Comparison of ENCODE assay signal across 8 cellular contexts in the genomic region with DNA sequence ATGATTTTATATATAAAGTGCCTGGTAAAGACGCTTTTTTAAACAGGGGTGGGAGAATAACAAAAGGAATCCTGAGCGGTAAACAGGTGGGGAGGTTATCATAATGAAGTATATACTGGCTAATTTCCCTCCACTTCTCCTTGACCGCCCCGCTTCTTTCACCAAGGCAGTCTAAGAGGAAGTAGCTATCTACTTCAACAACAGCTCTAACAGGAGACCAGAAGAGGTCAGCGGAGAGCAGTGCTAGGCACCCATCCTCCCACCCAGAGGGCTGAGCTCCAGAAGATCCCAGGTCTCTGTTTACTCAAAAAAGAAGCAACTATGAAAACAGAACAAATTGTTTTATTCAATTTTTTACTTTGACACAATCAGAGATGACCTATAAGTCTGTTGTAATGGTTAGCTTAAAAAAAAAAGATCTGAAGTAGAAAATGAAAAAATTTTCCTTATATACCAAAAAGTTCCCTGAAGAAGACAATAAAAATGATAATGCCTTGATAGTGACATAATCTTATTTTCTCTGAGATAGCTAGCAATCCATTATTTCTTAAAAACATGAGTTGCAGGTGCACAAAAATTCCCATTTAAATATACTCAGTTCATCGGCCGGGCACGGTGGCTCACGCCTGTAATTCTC.
DNase-seq lines count a peak whose midpoint lies in the region; ATAC-seq, FAIRE-seq and TF ChIP-seq lines count a peak whose summit lies in the region.

No MANE protein-coding gene starts in this region.

- no peaks in the 10 kb centered on the region for H3K4me1 ChIP-seq in keratinocyte (ENCODE audit: control insufficient read depth, extremely low read depth, insufficient read depth, low read length)

- H3K27ac ChIP-seq in brain microvascular endothelial cell, result no peak overlapping the region
- no peak overlapping the region for H3K27ac ChIP-seq in keratinocyte (ENCODE audit: control insufficient read depth, insufficient read depth, low read length)

- H3K9me1 ChIP-seq in keratinocyte (ENCODE audit: control insufficient read depth, extremely low read depth, insufficient read depth, low read length), result no peaks in the 10 kb centered on the region

- H3K4me3 ChIP-seq in brain microvascular endothelial cell (ENCODE audit: low read depth, low read length) (no peak overlapping the region), keratinocyte (ENCODE audit: control insufficient read depth in 2 of 3, extremely low read depth in 1 of 3, insufficient read depth in 2 of 3, low read depth in 1 of 3, low read length in 3 of 3) (no peak overlapping the region)

- no peaks in the 10 kb centered on the region for H3K27me3 Mint-ChIP-seq in activated T-helper 1 cell treated with anti-CD3 and anti-CD28 coated beads, Interleukin-12 subunit alpha, Interleukin-12 subunit beta, Interleukin-2, Interleukin-4 antibody, amounts not matched to agents 30 ng/mL and 10 ng/mL and 1 ng/mL, durations not matched to agents 14 hours and 24 hours and 36 hours (ENCODE audit: insufficient read depth)

- H2AFZ ChIP-seq in keratinocyte (ENCODE audit: control insufficient read depth, low read length), result no peak overlapping the region

- peak; percentile 11 for DNase-seq in GDM1 (lab: John Stamatoyannopoulos, UW)
- peak; percentile 64 for DNase-seq in KBM-7
- DNase-seq in RKO (ENCODE audit: low spot score), result peak; percentile 69
- DNase-seq in brain microvascular endothelial cell, result peak; percentile 67
- no peak for DNase-seq in keratinocyte (ENCODE audit: low read depth, low spot score)
- DNase-seq in stimulated activated CD8-positive, alpha-beta memory T cell treated with anti-CD3 and anti-CD28 coated beads, Interleukin-4, amount 100 ng/mL, for 24 hours (ENCODE audit: low read depth), result peak; percentile 13
- no peak for DNase-seq in activated T-helper 1 cell treated with anti-CD3 and anti-CD28 coated beads, Interleukin-12 subunit alpha, Interleukin-12 subunit beta, Interleukin-2, Interleukin-4 antibody, amounts not matched to agents 30 ng/mL and 10 ng/mL and 1 ng/mL, durations not matched to agents 14 hours and 24 hours and 36 hours (ENCODE audit: low spot score)

- H3K27ac Mint-ChIP-seq in activated T-helper 1 cell treated with anti-CD3 and anti-CD28 coated beads, Interleukin-12 subunit alpha, Interleukin-12 subunit beta, Interleukin-2, Interleukin-4 antibody, amounts not matched to agents 30 ng/mL and 10 ng/mL and 1 ng/mL, durations not matched to agents 14 hours and 24 hours and 36 hours, result no peak overlapping the region

- no peaks in the 10 kb centered on the region for H3K79me2 ChIP-seq in keratinocyte (ENCODE audit: control insufficient read depth, insufficient read depth, low read length)

- no peaks in the 10 kb centered on the region for H3K36me3 ChIP-seq in brain microvascular endothelial cell (replicated peaks)
- H3K36me3 ChIP-seq in keratinocyte (ENCODE audit: control insufficient read depth in 2 of 2, extremely low read depth in 1 of 2, insufficient read depth in 2 of 2, low read length in 2 of 2), result no peaks in the 10 kb centered on the region

- H3K27me3 ChIP-seq in brain microvascular endothelial cell (replicated peaks) (no peaks in the 10 kb centered on the region), keratinocyte (ENCODE audit: control insufficient read depth, extremely low read depth, insufficient read depth, low read length) (no peaks in the 10 kb centered on the region)

- no peaks in the 10 kb centered on the region for H3K9me3 Mint-ChIP-seq in activated T-helper 1 cell treated with anti-CD3 and anti-CD28 coated beads, Interleukin-12 subunit alpha, Interleukin-12 subunit beta, Interleukin-2, Interleukin-4 antibody, amounts not matched to agents 30 ng/mL and 10 ng/mL and 1 ng/mL, durations not matched to agents 14 hours and 24 hours and 36 hours

- H3K9ac ChIP-seq in keratinocyte (ENCODE audit: control insufficient read depth, extremely low read depth, insufficient read depth, low read length), result no peak overlapping the region

- dilution Hi-C loops in keratinocyte (cut with MboI; ENCODE audit: extremely low pct_ligation_motif_present, low sequenced_read_pairs), result no loop called here

- intact Hi-C loops in activated T-helper 1 cell treated with anti-CD3 and anti-CD28 coated beads, Interleukin-12 subunit alpha, Interleukin-12 subunit beta, Interleukin-2, Interleukin-4 antibody, amounts not matched to agents 30 ng/mL and 10 ng/mL and 1 ng/mL, durations not matched to agents 14 hours and 24 hours and 36 hours (cut with micrococcal nuclease), result loop anchor here (2.0 to 10.0 kb wide), 4 partner anchors 141 to 734 kb away; a partner anchor contains a TSS

- no peaks in the 10 kb centered on the region for H3K9me3 ChIP-seq in keratinocyte (ENCODE audit: control insufficient read depth, low read depth, low read length)

- H4K20me1 ChIP-seq in keratinocyte (ENCODE audit: control insufficient read depth, extremely low read depth, insufficient read depth, low read length), result no peaks in the 10 kb centered on the region

- H3K36me3 Mint-ChIP-seq in activated T-helper 1 cell treated with anti-CD3 and anti-CD28 coated beads, Interleukin-12 subunit alpha, Interleukin-12 subunit beta, Interleukin-2, Interleukin-4 antibody, amounts not matched to agents 30 ng/mL and 10 ng/mL and 1 ng/mL, durations not matched to agents 14 hours and 24 hours and 36 hours (ENCODE audit: low read depth), result no peaks in the 10 kb centered on the region

- peak; percentile 89 for TF ChIP-seq CTCF in brain microvascular endothelial cell (IDR thresholded peaks at IDR 0.05; ENCODE audit: low read depth, low read length, missing control alignments)
- peak; percentile 72 to 79 (median 79) for TF ChIP-seq CTCF in keratinocyte (optimal IDR thresholded peaks at IDR 0.05 in 1 of 3, IDR thresholded peaks at IDR 0.05 in 1 of 3, conservative IDR thresholded peaks at IDR 0.05 in 1 of 3; ENCODE audit: extremely low read depth in 1 of 3, insufficient read depth in 2 of 3, low read length in 3 of 3)

- no peak overlapping the region for H3K4me3 Mint-ChIP-seq in activated T-helper 1 cell treated with anti-CD3 and anti-CD28 coated beads, Interleukin-12 subunit alpha, Interleukin-12 subunit beta, Interleukin-2, Interleukin-4 antibody, amounts not matched to agents 30 ng/mL and 10 ng/mL and 1 ng/mL, durations not matched to agents 14 hours and 24 hours and 36 hours

- H3K4me2 ChIP-seq in keratinocyte (ENCODE audit: control insufficient read depth, extremely low read depth, insufficient read depth, low read depth, low read length), result no peak overlapping the region

- peak; percentile 75 for FAIRE-seq in keratinocyte (lab: Jason Lieb, UNC)

- peaks cover 14% of the 10 kb centered on the region for H3K4me1 Mint-ChIP-seq in activated T-helper 1 cell treated with anti-CD3 and anti-CD28 coated beads, Interleukin-12 subunit alpha, Interleukin-12 subunit beta, Interleukin-2, Interleukin-4 antibody, amounts not matched to agents 30 ng/mL and 10 ng/mL and 1 ng/mL, durations not matched to agents 14 hours and 24 hours and 36 hours (ENCODE audit: low read depth)

- in situ Hi-C loops in KBM-7 (cut with MboI; ENCODE audit: low pct_unique_long_range_greater_than_20kb, low sequenced_read_pairs) (no loop called here), brain microvascular endothelial cell (cut with HindIII; ENCODE audit: low pct_ligation_motif_present, low sequenced_read_pairs) (no loop called here)

- ATAC-seq in GM21447 (IDR thresholded peaks at IDR 0.05; ENCODE audit: unreplicated experiment), result peak; percentile 95

Comparison
In these comparisons a context has a peak if more than half of its experiments do, and no peak if none do; other contexts are left out.
1. DNase-seq: peak in GDM1 (single experiment), KBM-7 (single experiment), RKO (single experiment), brain microvascular endothelial cell (single experiment) and stimulated activated CD8-positive, alpha-beta memory T cell treated with anti-CD3 and anti-CD28 coated beads, Interleukin-4, amount 100 ng/mL, for 24 hours (single experiment); none in keratinocyte (single experiment) and activated T-helper 1 cell treated with anti-CD3 and anti-CD28 coated beads, Interleukin-12 subunit alpha, Interleukin-12 subunit beta, Interleukin-2, Interleukin-4 antibody, amounts not matched to agents 30 ng/mL and 10 ng/mL and 1 ng/mL, durations not matched to agents 14 hours and 24 hours and 36 hours (single experiment).